17 cellular contexts compared by ENCODE assay signal in the genomic region with DNA sequence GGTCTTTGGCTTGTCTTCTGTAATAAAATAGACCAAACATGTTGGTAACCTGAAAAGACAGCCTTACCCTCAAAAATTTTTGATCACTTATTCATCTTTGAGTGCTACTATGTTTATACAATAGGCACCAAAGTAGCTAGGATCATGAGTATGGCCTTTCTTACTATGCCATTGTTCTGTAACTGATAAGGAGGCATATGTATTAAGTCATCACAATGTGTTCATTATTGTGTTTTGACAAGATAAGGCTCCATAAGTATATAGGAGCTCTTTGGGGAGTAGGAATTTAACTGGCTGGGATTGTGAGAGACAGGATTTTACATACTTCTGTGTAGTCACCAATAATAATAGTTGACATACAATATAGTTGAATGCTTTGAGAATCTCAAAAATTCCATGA. TPM values are rescaled to one million over a fixed set of nuclear protein-coding genes. Genes with fewer than 3 reads are reported as not detected.
A peak's percentile ranks its signal among the peaks of the same experiment; 100 is the strongest.
DNase-seq lines count a peak whose midpoint lies in the region; ATAC-seq, FAIRE-seq and TF ChIP-seq lines count a peak whose summit lies in the region.
"Had no signal": no experiment of that assay in that cellular context is flagged by ENCODE, and none has a peak within 500 bp of the region (broad histone marks: within the 10 kb centered on the region; RNA-seq: fewer than 3 reads in every experiment).

No MANE protein-coding gene starts in this region.

- H3K36me3 ChIP-seq in HEK293 (ENCODE audit: control insufficient read depth in 2 of 2, insufficient read depth in 1 of 2, low read length in 2 of 2) (no peaks in the 10 kb centered on the region), astrocyte (ENCODE audit: insufficient read depth, low read length) (no peaks in the 10 kb centered on the region), esophagus squamous epithelium (no peaks in the 10 kb centered on the region)
- H3K36me3 ChIP-seq: BLaER1 treated with 17β-estradiol and CSF1 and Interleukin-3, amounts not matched to agents 10 nM and 100 nM; HAP-1 had no signal

- H3K4me3 ChIP-seq in HEK293 (ENCODE audit: low read depth, low read length) (no peak overlapping the region), astrocyte (ENCODE audit: insufficient read depth, low read depth, low read length) (no peak overlapping the region), fibroblast of pulmonary artery (replicated peaks; ENCODE audit: low read depth, low read length) (no peak overlapping the region), foreskin fibroblast (ENCODE audit: low read depth in 1 of 2, low read length in 2 of 2) (no peak overlapping the region), esophagus squamous epithelium (no peak overlapping the region)
- H3K4me3 ChIP-seq: BLaER1 treated with 17β-estradiol and CSF1 and Interleukin-3, amounts not matched to agents 10 nM and 100 nM; HAP-1 had no signal

- H3K27ac ChIP-seq in HEK293 (ENCODE audit: extremely low read depth, low read depth, low read length) (no peak overlapping the region), astrocyte (ENCODE audit: low read depth, low read length) (no peak overlapping the region), esophagus squamous epithelium (no peak overlapping the region)
- H3K27ac ChIP-seq: BLaER1 treated with 17β-estradiol and CSF1 and Interleukin-3, amounts not matched to agents 10 nM and 100 nM had no signal

- POLR2A ChIA-PET in HEK293 (lab: Yijun Ruan, JAX), result interaction anchor here (1.5 kb wide), 1 partner anchor 9 kb away, joined by 13 read pairs; the partner anchor contains the start of gene ZMPSTE24

- TF ChIP-seq CTCF in HEK293 (tag by site-specific recombination; IDR thresholded peaks at IDR 0.05) (no peak), astrocyte (IDR thresholded peaks at IDR 0.05; ENCODE audit: insufficient read depth, low read depth, low read length) (no peak), fibroblast of pulmonary artery (IDR thresholded peaks at IDR 0.05; ENCODE audit: low read length, missing control alignments) (no peak), foreskin fibroblast (IDR thresholded peaks at IDR 0.05; ENCODE audit: low read depth, low read length) (no peak), esophagus squamous epithelium (IDR thresholded peaks at IDR 0.05) (no peak)

- intact Hi-C loops in esophagus squamous epithelium (cut with DNase I), result no loop called here

- no peaks in the 10 kb centered on the region for H3K27me3 Mint-ChIP-seq in astrocyte (ENCODE audit: low read depth, unreplicated experiment)
- H3K27me3 Mint-ChIP-seq: CD4-positive, CD25-positive, alpha-beta regulatory T cell had no signal

- no peak for ATAC-seq in HG03432 (IDR thresholded peaks at IDR 0.05; ENCODE audit: unreplicated experiment)

- H3K9me3 Mint-ChIP-seq in astrocyte (ENCODE audit: unreplicated experiment), result no peaks in the 10 kb centered on the region
- H3K9me3 Mint-ChIP-seq: HFFc6 had no signal

- no peak overlapping the region for H3K4me3 Mint-ChIP-seq in astrocyte (ENCODE audit: unreplicated experiment)
- H3K4me3 Mint-ChIP-seq: CD4-positive, CD25-positive, alpha-beta regulatory T cell; HFFc6 had no signal

- H3K4me1 Mint-ChIP-seq in astrocyte (ENCODE audit: low read depth, unreplicated experiment), result peaks cover 3% of the 10 kb centered on the region

- H3K4me1 ChIP-seq in HEK293 (ENCODE audit: control insufficient read depth, insufficient read depth, low read length), result no peaks in the 10 kb centered on the region
- H3K4me1 ChIP-seq in astrocyte (ENCODE audit: insufficient read depth, low read length), result peaks cover 5% of the 10 kb centered on the region
- H3K4me1 ChIP-seq in esophagus squamous epithelium, result no peaks in the 10 kb centered on the region
- H3K4me1 ChIP-seq: HAP-1 had no signal

- H3K79me2 ChIP-seq in astrocyte (ENCODE audit: insufficient read depth, low read length), result no peaks in the 10 kb centered on the region

- no peak overlapping the region for H3K27ac Mint-ChIP-seq in astrocyte (ENCODE audit: unreplicated experiment)
- H3K27ac Mint-ChIP-seq: CD4-positive, CD25-positive, alpha-beta regulatory T cell; HFFc6 had no signal

- TF ChIP-seq POLR2A in esophagus squamous epithelium (IDR thresholded peaks at IDR 0.05), result no peak

- DNase-seq in OCI-M1 (lab: John Stamatoyannopoulos, UW) (peak; percentile 60), astrocyte (ENCODE audit: low read depth) (peak; percentile 48), fibroblast of pulmonary artery (ENCODE audit: low read depth) (peak; percentile 64), foreskin fibroblast (no peak), NCI-H187 treated with DMSO at 0.1 percent for 48 hours (lab: John Stamatoyannopoulos, UW) (no peak), esophagus squamous epithelium (lab: John Stamatoyannopoulos, UW) (no peak)
- DNase-seq: ACHN; CD4-positive, CD25-positive, alpha-beta regulatory T cell; GF-D8; GOT3; HFFc6 had no signal

- CTCF ChIA-PET in HEK293 (lab: Yijun Ruan, JAX), result interaction anchor here (0.7 to 1.5 kb wide), 2 partner anchors 96 to 591 kb away, joined by 3 to 4 read pairs; no protein-coding TSS in a partner anchor

- no peaks in the 10 kb centered on the region for H3K36me3 Mint-ChIP-seq in astrocyte (ENCODE audit: low read depth, unreplicated experiment)
- H3K36me3 Mint-ChIP-seq: CD4-positive, CD25-positive, alpha-beta regulatory T cell had no signal

- no peaks in the 10 kb centered on the region for H3K27me3 ChIP-seq in astrocyte (ENCODE audit: insufficient read depth, low read length)
- H3K27me3 ChIP-seq in esophagus squamous epithelium, result no peaks in the 10 kb centered on the region
- H3K27me3 ChIP-seq: BLaER1 treated with 17β-estradiol and CSF1 and Interleukin-3, amounts not matched to agents 10 nM and 100 nM had no signal

- H3K9me3 ChIP-seq in HEK293 (ENCODE audit: control insufficient read depth, insufficient read depth, low read depth, low read length) (no peaks in the 10 kb centered on the region), astrocyte (ENCODE audit: insufficient read depth, low read depth, low read length) (no peaks in the 10 kb centered on the region), esophagus squamous epithelium (no peaks in the 10 kb centered on the region)
- H3K9me3 ChIP-seq: BLaER1 treated with 17β-estradiol and CSF1 and Interleukin-3, amounts not matched to agents 10 nM and 100 nM; HAP-1 had no signal

- H4K20me1 ChIP-seq in astrocyte (ENCODE audit: insufficient read depth, low read length), result no peaks in the 10 kb centered on the region
- H4K20me1 ChIP-seq: BLaER1 treated with 17β-estradiol and CSF1 and Interleukin-3, amounts not matched to agents 10 nM and 100 nM had no signal

- no peak for FAIRE-seq in astrocyte (lab: Jason Lieb, UNC)
- FAIRE-seq: GM19239 had no signal

- H3K4me2 ChIP-seq in astrocyte (ENCODE audit: low read length), result no peak overlapping the region
- H3K4me2 ChIP-seq: BLaER1 treated with 17β-estradiol and CSF1 and Interleukin-3, amounts not matched to agents 10 nM and 100 nM had no signal

- no peak overlapping the region for H2AFZ ChIP-seq in astrocyte (ENCODE audit: low read depth, low read length)

- H3K9ac ChIP-seq in astrocyte (ENCODE audit: low read length), result no peak overlapping the region
- H3K9ac ChIP-seq: BLaER1 treated with 17β-estradiol and CSF1 and Interleukin-3, amounts not matched to agents 10 nM and 100 nM had no signal

TF ChIP-seq in HEK293, 187 proteins besides CTCF, POLR2A, EP300 and RAD21:
- no peak for TF ChIP-seq ZNF513 (tag by site-specific recombination; IDR thresholded peaks at IDR 0.05)
- TF ChIP-seq OSR2 (tag by site-specific recombination; IDR thresholded peaks at IDR 0.05), result 0 out of 2 replicates have a peak, but pooled peaks have one; percentile 13
- TF ChIP-seq FEZF1 (tag by site-specific recombination; IDR thresholded peaks at IDR 0.05), result peak; percentile 30; the same call in 1 of the 2 replicates
- no peak for TF ChIP-seq ZBTB7A (tag by site-specific recombination; IDR thresholded peaks at IDR 0.05; ENCODE audit: low read depth)
TF ChIP-seq in HEK293: peak in this region for 2.

RNA-seq across cellular contexts. Expression of gene TMCO2, which starts 0.7 kb away (rescaled TPM):
- total RNA-seq in astrocyte (not detected in 2 replicates), esophagus squamous epithelium (not detected)
- total RNA-seq: A172; CD4-positive, CD25-positive, alpha-beta regulatory T cell; HFFc6 had no signal

RNA-seq across cellular contexts. Expression of gene ZMPSTE24, which starts 9.6 kb away (rescaled TPM):
- total RNA-seq in astrocyte (62.4 and 62.5 TPM in 2 replicates), esophagus squamous epithelium (10 to 100 TPM; 26.2 to 47.1 (median 39.0) TPM)

Comparison
In these comparisons a context has a peak if more than half of its experiments do, and no peak if none do; other contexts are left out.
1. DNase-seq: peak in OCI-M1 (single experiment), astrocyte (single experiment) and fibroblast of pulmonary artery (single experiment); none in foreskin fibroblast (0 of 2), NCI-H187 treated with DMSO at 0.1 percent for 48 hours (single experiment) and esophagus squamous epithelium (single experiment).